Comparison of ENCODE assay signal across 8 cellular contexts in genomic region chr10:97334370-97335175, GRCh38. TPM values are rescaled to one million over a fixed set of nuclear protein-coding genes. Genes with fewer than 3 reads are reported as not detected.
DNase-seq lines count a peak whose midpoint lies in the region; TF ChIP-seq lines count a peak whose summit lies in the region.

TSS of gene FRAT2 (minus strand) at chr10:97334729. CDS start at chr10:97334572, 157 bp downstream.

- peak; percentile 88 for DNase-seq in GDM1 (lab: John Stamatoyannopoulos, UW)
- peak; percentile 96 for DNase-seq in H7
- DNase-seq in SK-N-MC (ENCODE audit: low read depth, low spot score), result no peak
- peak; percentile 92 for DNase-seq in globus pallidus (ENCODE audit: low spot score)
- DNase-seq in occipital lobe (lab: John Stamatoyannopoulos, UW), result peak; percentile 89
- peak; percentile 93 to 96 for DNase-seq in suprapubic skin (ENCODE audit: low spot score in 2 of 2)

- peak within 1 kb of the TSS; percentile 91 for H3K4me3 ChIP-seq in H7 (ENCODE audit: insufficient read depth, low read depth, low read length)
- peak within 1 kb of the TSS; percentile 91 for H3K4me3 ChIP-seq in Loucy (ENCODE audit: low read length, poor library complexity, severe bottlenecking)
- H3K4me3 ChIP-seq in SK-N-MC, result peak within 1 kb of the TSS; percentile 78
- H3K4me3 ChIP-seq in suprapubic skin, result peak within 1 kb of the TSS; percentile 90

- peaks cover 38% of the 10 kb centered on the region for H4K20me1 ChIP-seq in Loucy (ENCODE audit: insufficient read depth, low read length, poor library complexity, severe bottlenecking)

- H3K27ac ChIP-seq in SK-N-MC, result peak within 1 kb of the TSS; percentile 88
- H3K27ac ChIP-seq in suprapubic skin, result peak within 1 kb of the TSS; percentile 98

- no peaks in the 10 kb centered on the region for H3K27me3 Mint-ChIP-seq in activated naive CD4-positive, alpha-beta T cell treated with anti-CD3 and anti-CD28 coated beads, Interleukin-2, amount 50 U/mL, for 24 hours

- no peaks in the 10 kb centered on the region for H3K9me3 Mint-ChIP-seq in activated naive CD4-positive, alpha-beta T cell treated with anti-CD3 and anti-CD28 coated beads, Interleukin-2, amount 50 U/mL, for 24 hours

- peaks cover 44% of the 10 kb centered on the region for H3K79me2 ChIP-seq in Loucy (ENCODE audit: insufficient read depth, low read length)

- under 1% methylated on average over 46 of the region's 103 CpGs for WGBS in suprapubic skin

- H3K4me1 Mint-ChIP-seq in activated naive CD4-positive, alpha-beta T cell treated with anti-CD3 and anti-CD28 coated beads, Interleukin-2, amount 50 U/mL, for 24 hours, result peaks cover 52% of the 10 kb centered on the region

- peaks cover 11% of the 10 kb centered on the region for H3K36me3 Mint-ChIP-seq in activated naive CD4-positive, alpha-beta T cell treated with anti-CD3 and anti-CD28 coated beads, Interleukin-2, amount 50 U/mL, for 24 hours

- peaks cover 30% of the 10 kb centered on the region for H3K4me1 ChIP-seq in Loucy (ENCODE audit: insufficient read depth, low read length, poor library complexity, severe bottlenecking)
- H3K4me1 ChIP-seq in suprapubic skin, result peaks cover 68% of the 10 kb centered on the region

- peak within 1 kb of the TSS; percentile 99 for H3K4me2 ChIP-seq in Loucy (ENCODE audit: low read depth, low read length, poor library complexity, severe bottlenecking)

- H3K27me3 ChIP-seq in H7 (ENCODE audit: control insufficient read depth, insufficient read depth, low read length) (peaks cover 2% of the 10 kb centered on the region; the same call in 1 of the 2 replicates), Loucy (ENCODE audit: insufficient read depth, low read length, poor library complexity, severe bottlenecking) (no peaks in the 10 kb centered on the region), suprapubic skin (no peaks in the 10 kb centered on the region)

- peak within 1 kb of the TSS; percentile 99 for H2AFZ ChIP-seq in Loucy (ENCODE audit: low read length)

- no peaks in the 10 kb centered on the region for H3F3A ChIP-seq in Loucy (ENCODE audit: low read depth)

- peak within 1 kb of the TSS; percentile 93 for H3K4me3 Mint-ChIP-seq in activated naive CD4-positive, alpha-beta T cell treated with anti-CD3 and anti-CD28 coated beads, Interleukin-2, amount 50 U/mL, for 24 hours

- H3K27ac Mint-ChIP-seq in activated naive CD4-positive, alpha-beta T cell treated with anti-CD3 and anti-CD28 coated beads, Interleukin-2, amount 50 U/mL, for 24 hours, result peak within 1 kb of the TSS; percentile 94

- no peak for TF ChIP-seq CTCF in Loucy (conservative IDR thresholded peaks at IDR 0.05; ENCODE audit: low read length)
- TF ChIP-seq CTCF in suprapubic skin (IDR thresholded peaks at IDR 0.05), result no peak

- peaks cover 4% of the 10 kb centered on the region for H3K36me3 ChIP-seq in H7 (replicated peaks; ENCODE audit: control insufficient read depth, insufficient read depth, low read length)
- H3K36me3 ChIP-seq in Loucy (ENCODE audit: insufficient read depth, low read length), result no peaks in the 10 kb centered on the region
- H3K36me3 ChIP-seq in SK-N-MC (ENCODE audit: insufficient read depth, low read length), result no peaks in the 10 kb centered on the region
- H3K36me3 ChIP-seq in suprapubic skin, result peaks cover 3% of the 10 kb centered on the region

- TF ChIP-seq EP300 in suprapubic skin (IDR thresholded peaks at IDR 0.05), result no peak

- peak within 1 kb of the TSS; percentile 86 for H3K9ac ChIP-seq in Loucy (ENCODE audit: low read depth, low read length, poor library complexity, severe bottlenecking)
- H3K9ac ChIP-seq in SK-N-MC (ENCODE audit: insufficient read length), result peak within 1 kb of the TSS; percentile 89

- TF ChIP-seq POLR2A in suprapubic skin (IDR thresholded peaks at IDR 0.05), result peak in 1 of 2 donors; percentile 61

- H3K9me3 ChIP-seq in Loucy (ENCODE audit: insufficient read depth, low read depth, low read length) (no peaks in the 10 kb centered on the region), SK-N-MC (ENCODE audit: low read depth, low read length) (no peaks in the 10 kb centered on the region), suprapubic skin (no peaks in the 10 kb centered on the region)

- no peaks in the 10 kb centered on the region for H3K9me2 ChIP-seq in Loucy (replicated peaks; ENCODE audit: low read depth, low read length)

RNA-seq across cellular contexts. Expression of gene FRAT2, which starts in this region (rescaled TPM):
- total RNA-seq in H7 (2014; rRNA removed; shearing (Covaris generic)), result 46.8 and 67.0 TPM in 2 replicates
- total RNA-seq in occipital lobe, result 16.8 TPM
- total RNA-seq in suprapubic skin, result 10 to 100 TPM; 30.9 to 58.0 (median 38.4) TPM
